ENCODE assay signal across 11 cellular contexts in genomic region chr2:30238143-30238800, GRCh38. TPM values are rescaled to one million over a fixed set of nuclear protein-coding genes. Genes with fewer than 3 reads are reported as not detected.
DNase-seq lines count a peak whose midpoint lies in the region; ATAC-seq and TF ChIP-seq lines count a peak whose summit lies in the region.
"Had no signal": no experiment of that assay in that cellular context is flagged by ENCODE, and none has a peak within 500 bp of the region (broad histone marks: within the 10 kb centered on the region; RNA-seq: fewer than 3 reads in every experiment).

No MANE protein-coding gene starts in this region.

- POLR2A ChIA-PET in A673 (lab: Charles Lee; ENCODE audit: low non-redundant PET) = no interaction called here

- H2BK12ac ChIP-seq in H9 (ENCODE audit: insufficient read length, low read depth, low read length) = no peak overlapping the region

- no peaks in the 10 kb centered on the region for H3K9me3 Mint-ChIP-seq in H9
- no peaks in the 10 kb centered on the region for H3K9me3 Mint-ChIP-seq in chondrocyte (ENCODE audit: low read depth)
- no peaks in the 10 kb centered on the region for H3K9me3 Mint-ChIP-seq in nephron progenitor cell

- no peak overlapping the region for H3K18ac ChIP-seq in H9 (ENCODE audit: insufficient read length, low read depth, low read length)

- BruUV-seq in A673 (replicated peaks; lab: Mats Ljungman, UMichigan) = no TSS peak

- H3K4me2 ChIP-seq in H9 (ENCODE audit: insufficient read depth, insufficient read length, low read length) = no peak overlapping the region

- no peak overlapping the region for H2AFZ ChIP-seq in H9 (ENCODE audit: low read length)

- intact Hi-C loops in A673 (cut with micrococcal nuclease; ENCODE audit: unreplicated experiment) = loop anchor here (10.0 kb wide), 1 partner anchor 207 kb away; the partner anchor contains the start of gene LCLAT1
- intact Hi-C loops in posterior vena cava (cut with DNase I) = loop anchor here (5.0 to 10.0 kb wide), 2 partner anchors 117 to 129 kb away; no protein-coding TSS in a partner anchor

- H3K79me1 ChIP-seq in H9 (ENCODE audit: insufficient read depth, low read depth, low read length, poor library complexity, severe bottlenecking) = no peaks in the 10 kb centered on the region

- no peak overlapping the region for H3T11ph ChIP-seq in H9 (ENCODE audit: low read length)

- H3K9ac ChIP-seq in H9 (ENCODE audit: extremely low read depth, insufficient read length, low read length) = no peak overlapping the region

- H3K23me2 ChIP-seq in H9 (ENCODE audit: insufficient read length, low read depth, low read length, poor library complexity, severe bottlenecking) = no peaks in the 10 kb centered on the region

- no peak overlapping the region for H3K4me3 ChIP-seq in A673 (ENCODE audit: low read depth, low read length, poor library complexity, severe bottlenecking)
- H3K4me3 ChIP-seq: SJSA1 had no signal

- H3K27me3 ChIP-seq in A673 (replicated peaks; ENCODE audit: insufficient read depth, low read depth, low read length, poor library complexity) = no peaks in the 10 kb centered on the region
- H3K27me3 ChIP-seq in H9 (ENCODE audit: insufficient read depth, low read length) = no peaks in the 10 kb centered on the region; the same call in 1 of the 2 replicates
- H3K27me3 ChIP-seq: SJSA1 had no signal

- TF ChIP-seq CTCF in A673 (conservative IDR thresholded peaks at IDR 0.05; ENCODE audit: low read depth, low read length) (no peak), H9 (conservative IDR thresholded peaks at IDR 0.05) (no peak), chondrocyte (IDR thresholded peaks at IDR 0.05) (no peak), nephron progenitor cell (IDR thresholded peaks at IDR 0.05) (no peak)

- H3K27ac ChIP-seq in A673 (ENCODE audit: low read depth, low read length, poor library complexity, severe bottlenecking) (peak overlapping the region; percentile 11), H9 (ENCODE audit: insufficient read length, low read depth, low read length) (no peak overlapping the region)
- H3K27ac ChIP-seq: SJSA1 had no signal

- peak overlapping the region in 1 of 3 experiments; percentile 22; a peak in 1 of 7 replicates for H3K27ac Mint-ChIP-seq in H9
- peak overlapping the region; percentile 9 for H3K27ac Mint-ChIP-seq in chondrocyte (ENCODE audit: unreplicated experiment)
- peak overlapping the region; percentile 7 for H3K27ac Mint-ChIP-seq in nephron progenitor cell

- H3K27me3 Mint-ChIP-seq in H9 (ENCODE audit: low read depth) (peaks cover 4% of the 10 kb centered on the region; the same call in 1 of the 2 replicates), chondrocyte (ENCODE audit: low read depth) (no peaks in the 10 kb centered on the region), nephron progenitor cell (ENCODE audit: low read depth, poor library complexity) (peaks cover 11% of the 10 kb centered on the region)

- ATAC-seq in HG03025 (IDR thresholded peaks at IDR 0.05; ENCODE audit: low FRiP score, unreplicated experiment) = no peak

- no peak overlapping the region for H4K5ac ChIP-seq in H9 (ENCODE audit: insufficient read length, low read depth, low read length)

- H2BK15ac ChIP-seq in H9 (ENCODE audit: low read depth, low read length) = no peak overlapping the region

- H3K36me3 ChIP-seq in A673 (ENCODE audit: insufficient read depth, low read length, poor library complexity, severe bottlenecking) = peaks cover 88% of the 10 kb centered on the region

- no peak overlapping the region for H2AK5ac ChIP-seq in H9 (ENCODE audit: insufficient read length, low read length)

- H2BK20ac ChIP-seq in H9 (ENCODE audit: low read depth, low read length, poor library complexity, severe bottlenecking) = no peak overlapping the region

- H2BK120ac ChIP-seq in H9 (ENCODE audit: low read depth, low read length, poor library complexity, severe bottlenecking) = no peak overlapping the region

- peaks cover 17% of the 10 kb centered on the region for H3K4me1 ChIP-seq in A673 (ENCODE audit: insufficient read depth, low read length, poor library complexity, severe bottlenecking)
- H3K4me1 ChIP-seq in H9 (ENCODE audit: insufficient read depth, low read length) = no peaks in the 10 kb centered on the region; the same call in 1 of the 2 replicates

- no peak overlapping the region for H3K14ac ChIP-seq in H9 (ENCODE audit: insufficient read depth, low read length)

- no peak overlapping the region for H3K4ac ChIP-seq in H9 (ENCODE audit: low read depth, low read length)

- H3K9me3 ChIP-seq in A673 (ENCODE audit: low read depth, low read length, poor library complexity, severe bottlenecking) (no peaks in the 10 kb centered on the region), H9 (ENCODE audit: control insufficient read depth, low read depth, low read length) (no peaks in the 10 kb centered on the region)
- H3K9me3 ChIP-seq: SJSA1 had no signal

- no peaks in the 10 kb centered on the region for H4K20me1 ChIP-seq in H9 (ENCODE audit: control insufficient read depth, insufficient read depth, insufficient read length)

- no peak for DNase-seq in A673 (ENCODE audit: low spot score)
- DNase-seq in H9 = peak; percentile 17
- no peak for DNase-seq in chondrocyte (ENCODE audit: low spot score)
- DNase-seq in nephron progenitor cell = no peak
- DNase-seq in NCI-H2196 treated with DMSO at 0.1 percent for 48 hours (lab: John Stamatoyannopoulos, UW; ENCODE audit: unreplicated experiment) = no peak
- DNase-seq in NCI-H1105 treated with DMSO at 0.1 percent for 48 hours (lab: John Stamatoyannopoulos, UW) = no peak
- DNase-seq in posterior vena cava (ENCODE audit: low spot score) = no peak
- DNase-seq: NCI-H1048, NCI-H526 treated with DMSO at 0.1 percent for 48 hours had no signal

- no peaks in the 10 kb centered on the region for H3K79me2 ChIP-seq in H9 (ENCODE audit: insufficient read depth, low read length)

- CTCF ChIA-PET in A673 (lab: Charles Lee) = interaction anchor here (0.9 kb wide), 1 partner anchor 7 kb away, joined by 5 read pairs; the partner anchor contains the start of gene LBH

- H4K8ac ChIP-seq in H9 (replicated peaks; ENCODE audit: insufficient read length, low read depth, low read length) = no peak overlapping the region

- no peak overlapping the region for H3K4me3 Mint-ChIP-seq in H9
- no peak overlapping the region for H3K4me3 Mint-ChIP-seq in chondrocyte (ENCODE audit: unreplicated experiment)
- no peak overlapping the region for H3K4me3 Mint-ChIP-seq in nephron progenitor cell

- peaks cover 24 to 31% of the 10 kb centered on the region in 2 experiments for H3K4me1 Mint-ChIP-seq in H9
- H3K4me1 Mint-ChIP-seq in chondrocyte (ENCODE audit: low read depth) = peaks cover 73% of the 10 kb centered on the region
- H3K4me1 Mint-ChIP-seq in nephron progenitor cell = peaks cover 61% of the 10 kb centered on the region

- no peak overlapping the region for H4K91ac ChIP-seq in H9 (ENCODE audit: insufficient read length, low read depth, low read length)

- H3K36me3 Mint-ChIP-seq in H9 (ENCODE audit: insufficient read depth in 1 of 3, low read depth in 3 of 3) = peaks cover 9 to 70% (median 12%) of the 10 kb centered on the region in 3 experiments; a peak in 6 of 7 replicates
- peaks cover 38% of the 10 kb centered on the region for H3K36me3 Mint-ChIP-seq in chondrocyte (ENCODE audit: low read depth)
- H3K36me3 Mint-ChIP-seq in nephron progenitor cell (ENCODE audit: low read depth) = peaks cover 62% of the 10 kb centered on the region

- H3K23ac ChIP-seq in H9 (ENCODE audit: insufficient read length, low read depth, low read length) = no peak overlapping the region

- WGBS in H9 (ENCODE audit: extremely low coverage, insufficient read length, low lambda C conversion rate) = no CpG with 5 or more reads among the region's 11 CpGs

- H3K56ac ChIP-seq in H9 (ENCODE audit: insufficient read length, low read depth, low read length) = no peak overlapping the region

- H2BK5ac ChIP-seq in H9 (ENCODE audit: insufficient read length, low read length) = no peak overlapping the region

RNA-seq across cellular contexts. Expression of gene LBH, which starts 6.9 kb away (rescaled TPM):
- total RNA-seq in A673 (2021) = 114 and 140 TPM in 2 replicates
- total RNA-seq in H9 (2021) = 51.6 and 53.0 TPM in 2 replicates
- total RNA-seq in chondrocyte = 88.6 to 96.6 TPM (median 88.8 TPM) in 3 replicates
- total RNA-seq in posterior vena cava = 100 to 1,000 TPM; 104 to 280 TPM
